ENCODE assay signal across 9 cellular contexts in the genomic region with DNA sequence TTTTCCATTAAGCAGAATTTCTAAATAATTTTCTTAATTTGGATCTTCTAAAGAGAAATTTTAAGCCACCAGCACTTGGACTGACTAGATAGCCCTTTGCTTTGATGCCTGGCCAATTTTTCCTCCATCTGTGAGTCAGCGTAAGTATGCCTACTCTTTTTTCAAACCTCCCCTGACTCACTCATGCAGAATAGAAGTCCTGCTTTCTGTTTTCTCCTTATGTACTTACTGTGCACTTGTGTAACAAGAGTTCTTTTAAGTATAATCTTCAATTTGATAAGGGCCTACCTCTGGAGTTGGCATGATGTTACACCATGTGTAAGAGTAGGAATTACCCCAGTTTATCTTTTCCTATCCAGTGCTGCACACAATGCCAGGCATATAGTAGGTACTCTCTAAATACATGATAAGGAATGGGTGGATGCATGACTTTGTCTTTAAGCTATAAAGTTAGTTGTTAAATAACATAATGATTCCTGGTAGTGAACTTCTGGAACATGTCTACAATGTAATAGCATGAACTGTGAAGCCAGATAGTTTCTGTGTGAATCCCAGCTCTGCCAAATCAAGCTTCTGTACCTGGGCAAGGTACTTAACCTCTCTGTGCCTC.
DNase-seq lines count a peak whose midpoint lies in the region; ATAC-seq and TF ChIP-seq lines count a peak whose summit lies in the region.
"Had no signal": no experiment of that assay in that cellular context is flagged by ENCODE, and none has a peak within 500 bp of the region (broad histone marks: within the 10 kb centered on the region; RNA-seq: fewer than 3 reads in every experiment).

No MANE protein-coding gene starts in this region.

- no peaks in the 10 kb centered on the region for H3K27me3 Mint-ChIP-seq in CD14-positive monocyte (ENCODE audit: low read depth in 3 of 3)

- no peak overlapping the region for H2AFZ ChIP-seq in PC-9

- H3K4me3 Mint-ChIP-seq in CD14-positive monocyte, result peak overlapping the region; percentile 47 to 55

- no peak for DNase-seq in CD14-positive monocyte (ENCODE audit: low spot score)
- DNase-seq in PC-9, result peak; percentile 46 to 80
- peak; percentile 85 for DNase-seq in fibroblast of pulmonary artery (ENCODE audit: low read depth)
- DNase-seq in pons (ENCODE audit: low spot score), result peak; percentile 75
- no peak for DNase-seq in stimulated activated CD4-positive, alpha-beta T cell treated with anti-CD3 and anti-CD28 coated beads, Interleukin-1b, Interleukin-23, amount 100 ng/mL, for 48 hours
- no peak for DNase-seq in stimulated activated CD4-positive, alpha-beta T cell treated with anti-CD3 and anti-CD28 coated beads, Interleukin-12 subunit alpha, Interleukin-12 subunit beta, amount 100 ng/mL, for 4 hours
- DNase-seq in stimulated activated CD4-positive, alpha-beta T cell treated with anti-CD3 and anti-CD28 coated beads, Interleukin-2, amount 100 ng/mL, for 48 hours, result no peak
- DNase-seq: retina had no signal

- H3K9me3 ChIP-seq in PC-9 (ENCODE audit: insufficient read depth, low read depth), result no peaks in the 10 kb centered on the region; the same call in 1 of the 2 replicates

- no peaks in the 10 kb centered on the region for H3K27me3 ChIP-seq in PC-9 (ENCODE audit: insufficient read depth, low read depth)

- peaks cover 0 to 11% (median 3%) of the 10 kb centered on the region in 7 donors for H3K9me3 Mint-ChIP-seq in CD14-positive monocyte

- peaks cover 15% of the 10 kb centered on the region for H3K4me1 Mint-ChIP-seq in CD14-positive monocyte

- no peaks in the 10 kb centered on the region for H3K79me2 ChIP-seq in PC-9 (ENCODE audit: low read depth)

- H3K36me3 Mint-ChIP-seq in CD14-positive monocyte, result peaks cover 44 to 63% of the 10 kb centered on the region in 2 donors

- no peaks in the 10 kb centered on the region for H3K9me2 ChIP-seq in PC-9 (ENCODE audit: insufficient read depth)

- peak overlapping the region in 1 of 7 donors; percentile 48 for H3K27ac Mint-ChIP-seq in CD14-positive monocyte

- peak overlapping the region; percentile 56 for H3K4me2 ChIP-seq in PC-9

- H3K4me3 ChIP-seq in PC-9 (peak overlapping the region; percentile 30; the same call in 1 of the 2 replicates), fibroblast of pulmonary artery (replicated peaks; ENCODE audit: low read depth, low read length) (peak overlapping the region; percentile 51)

- peaks cover 19% of the 10 kb centered on the region for H3K4me1 ChIP-seq in PC-9 (replicated peaks; ENCODE audit: insufficient read depth)

- H3K36me3 ChIP-seq in PC-9 (ENCODE audit: low read depth), result no peaks in the 10 kb centered on the region; the same call in 1 of the 2 replicates

- no peaks in the 10 kb centered on the region for H4K20me1 ChIP-seq in PC-9 (ENCODE audit: insufficient read depth)

- TF ChIP-seq CTCF in CD14-positive monocyte (IDR thresholded peaks at IDR 0.05) (no peak), PC-9 (conservative IDR thresholded peaks at IDR 0.05) (no peak), fibroblast of pulmonary artery (IDR thresholded peaks at IDR 0.05; ENCODE audit: low read length, missing control alignments) (no peak)

- POLR2A ChIA-PET in PC-9 (lab: Charles Lee; ENCODE audit: unreplicated experiment), result no interaction called here

- CTCF ChIA-PET in PC-9 (lab: Charles Lee), result no interaction called here

- peak overlapping the region; percentile 45 for H3K27ac ChIP-seq in PC-9

- intact Hi-C loops in CD14-positive monocyte (cut with micrococcal nuclease), result no loop called here
- intact Hi-C loops in PC-9 (cut with micrococcal nuclease; ENCODE audit: unreplicated experiment), result no loop called here

- no peak for ATAC-seq in HG03442 (IDR thresholded peaks at IDR 0.05; ENCODE audit: unreplicated experiment)

- BruUV-seq in PC-9 (replicated peaks; lab: Mats Ljungman, UMichigan), result no TSS peak

- H3F3A ChIP-seq in PC-9 (ENCODE audit: insufficient read depth, low read depth), result peaks cover 14% of the 10 kb centered on the region; the same call in 1 of the 2 replicates

Comparison
In these comparisons a context has a peak if more than half of its experiments do, and no peak if none do; other contexts are left out.
1. DNase-seq: peak in PC-9 (2 of 2), fibroblast of pulmonary artery (single experiment) and pons (single experiment); none in CD14-positive monocyte (single experiment), stimulated activated CD4-positive, alpha-beta T cell treated with anti-CD3 and anti-CD28 coated beads, Interleukin-1b, Interleukin-23, amount 100 ng/mL, for 48 hours (single experiment), stimulated activated CD4-positive, alpha-beta T cell treated with anti-CD3 and anti-CD28 coated beads, Interleukin-12 subunit alpha, Interleukin-12 subunit beta, amount 100 ng/mL, for 4 hours (single experiment) and stimulated activated CD4-positive, alpha-beta T cell treated with anti-CD3 and anti-CD28 coated beads, Interleukin-2, amount 100 ng/mL, for 48 hours (0 of 2).